ENCODE assay signal across 24 cellular contexts in the genomic region with DNA sequence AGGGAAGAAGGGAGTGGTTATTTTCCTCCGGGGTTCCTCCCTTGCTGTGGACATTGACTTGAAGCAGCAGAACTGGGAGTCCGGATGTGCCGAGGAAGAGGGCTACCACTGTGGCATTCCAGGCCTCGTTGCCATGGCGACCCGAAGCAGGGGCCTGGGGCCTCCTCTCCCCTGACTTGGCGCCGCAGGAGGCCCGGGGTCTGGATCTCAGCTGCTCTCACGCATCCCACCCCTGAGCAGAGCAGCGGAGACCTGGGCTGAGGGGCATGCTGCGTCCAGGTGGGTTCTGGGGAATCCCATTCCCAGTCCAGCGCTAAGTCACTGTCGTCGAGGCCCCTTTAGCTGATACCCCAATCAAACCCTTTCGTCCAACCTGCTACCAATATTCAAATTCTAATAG.
A peak's percentile ranks its signal among the peaks of the same experiment; 100 is the strongest.
DNase-seq lines count a peak whose midpoint lies in the region; ATAC-seq, FAIRE-seq and TF ChIP-seq lines count a peak whose summit lies in the region.
"Had no signal": no experiment of that assay in that cellular context is flagged by ENCODE, and none has a peak within 500 bp of the region (broad histone marks: within the 10 kb centered on the region; RNA-seq: fewer than 3 reads in every experiment).

No MANE protein-coding gene starts in this region.

- H3K9me1 ChIP-seq in K562 (ENCODE audit: control insufficient read depth, insufficient read depth, low read length): no peaks in the 10 kb centered on the region

- H3K14ac ChIP-seq in neuronal stem cell (ENCODE audit: low read length): no peak overlapping the region

- no peaks in the 10 kb centered on the region for H3K79me2 ChIP-seq in K562 (ENCODE audit: control insufficient read depth, insufficient read depth, low read length)

- ATAC-seq in K562 (no peak), GM19324 (IDR thresholded peaks at IDR 0.05; ENCODE audit: low FRiP score, unreplicated experiment) (no peak), heart left ventricle (no peak), Right ventricle myocardium superior (ENCODE audit: poor library complexity) (no peak)
- ATAC-seq: activated T-cell treated with anti-CD3 and anti-CD28 coated beads, Interleukin-2, amount 50 U/mL, for 72 hours; T-cell had no signal

- POLR2A ChIA-PET in K562 (lab: Yijun Ruan, JAX): no interaction called here

- WGBS in K562 (ENCODE audit: insufficient coverage, low coverage, missing lambda C conversion rate): 0% methylated on average over 10 of the region's 16 CpGs
- no CpG with 5 or more reads among the region's 16 CpGs for WGBS in neuronal stem cell (ENCODE audit: extremely low coverage in 2 of 2, insufficient read length in 2 of 2, insufficient replicate concordance in 1 of 2), 2 donors
- WGBS in heart left ventricle, 4 donors: 55 to 66% (median 62%) methylated on average over 16 of the region's 16 CpGs

- peak overlapping the region; percentile 20 for H3K18ac ChIP-seq in neuronal stem cell (ENCODE audit: low read length)

- H4K91ac ChIP-seq in neuronal stem cell (ENCODE audit: low read depth, low read length, poor library complexity): no peak overlapping the region

- CTCF ChIA-PET in K562 (lab: Yijun Ruan, JAX; ENCODE audit: low intra/inter-chr PET ratio): no interaction called here

- DNase-seq in ELF-1 (ENCODE audit: low read depth, low spot score): peak; percentile 90
- DNase-seq in K562 (ENCODE audit: extremely low read depth in 1 of 4, low spot score in 3 of 4): no peak
- DNase-seq in iPS-NIHi11 (ENCODE audit: low spot score): peak; percentile 90
- peak; percentile 54 for DNase-seq in neuronal stem cell (ENCODE audit: low spot score)
- no peak for DNase-seq in heart left ventricle
- no peak for DNase-seq in Right ventricle myocardium superior
- no peak for DNase-seq in middle frontal gyrus (ENCODE audit: extremely low spot score, low spot score)
- DNase-seq: activated naive CD4-positive, alpha-beta T cell treated with anti-CD3 and anti-CD28 coated beads for 36 hours; activated T-cell treated with anti-CD3 and anti-CD28 coated beads, Interleukin-2, amount 50 U/mL, for 72 hours; amygdala; Caco-2; KG1; NCI-H1930; NCI-H226; ovary; right lobe of liver; stimulated activated CD8-positive, alpha-beta memory T cell treated with anti-CD3 and anti-CD28 coated beads, Interleukin-4, amount 100 ng/mL, for 48 hours; T-cell had no signal

- no peak overlapping the region for H2BK15ac ChIP-seq in neuronal stem cell (ENCODE audit: low read length)

- no peak overlapping the region for H2BK12ac ChIP-seq in neuronal stem cell (ENCODE audit: low read length)

- no peak overlapping the region for H2AK5ac ChIP-seq in neuronal stem cell (ENCODE audit: low read depth, low read length)

- H3K27ac ChIP-seq in K562 (ENCODE audit: extremely low read depth, low read depth, low read length) (no peak overlapping the region), neuronal stem cell (replicated peaks; ENCODE audit: low read length) (no peak overlapping the region), heart left ventricle (no peak overlapping the region)
- H3K27ac ChIP-seq: BLaER1 treated with 17β-estradiol and CSF1 and Interleukin-3, amounts not matched to agents 10 nM and 100 nM; coronary artery; ovary; right lobe of liver had no signal

- H3K9ac ChIP-seq in K562 (ENCODE audit: insufficient read depth in 1 of 2, low read depth in 2 of 2, low read length in 2 of 2) (no peak overlapping the region; a peak in 1 of 4 replicates), neuronal stem cell (ENCODE audit: low read depth, low read length, poor library complexity) (no peak overlapping the region)
- H3K9ac ChIP-seq: BLaER1 treated with 17β-estradiol and CSF1 and Interleukin-3, amounts not matched to agents 10 nM and 100 nM had no signal

- H3K4ac ChIP-seq in neuronal stem cell (ENCODE audit: low read length): no peak overlapping the region

- H2AFZ ChIP-seq in K562 (ENCODE audit: low read depth, low read length) (no peak overlapping the region), neuronal stem cell (ENCODE audit: low read length) (peak overlapping the region; percentile 68)

- no peak overlapping the region for H2BK120ac ChIP-seq in neuronal stem cell (ENCODE audit: low read depth, low read length)

- no peak overlapping the region for H2BK5ac ChIP-seq in neuronal stem cell (ENCODE audit: low read length)

- TF ChIP-seq POLR2A in K562 (conservative IDR thresholded peaks at IDR 0.05) (no peak), heart left ventricle (IDR thresholded peaks at IDR 0.05) (no peak)

- H3K36me3 ChIP-seq in K562 (ENCODE audit: control insufficient read depth, insufficient read depth, low read length) (no peaks in the 10 kb centered on the region), neuronal stem cell (replicated peaks in 1 of 2; ENCODE audit: control insufficient read depth in 2 of 2, insufficient read depth in 2 of 2, low read length in 2 of 2) (no peaks in the 10 kb centered on the region), heart left ventricle (no peaks in the 10 kb centered on the region)
- H3K36me3 ChIP-seq: ovary, right lobe of liver had no signal

- H3K9me3 ChIP-seq in K562 (replicated peaks; ENCODE audit: control insufficient read depth, insufficient read depth, low read depth, low read length): no peaks in the 10 kb centered on the region
- H3K9me3 ChIP-seq in neuronal stem cell (replicated peaks in 1 of 2; ENCODE audit: control insufficient read depth in 2 of 2, insufficient read depth in 1 of 2, low read depth in 1 of 2, low read length in 2 of 2): no peaks in the 10 kb centered on the region
- no peaks in the 10 kb centered on the region for H3K9me3 ChIP-seq in heart left ventricle
- H3K9me3 ChIP-seq: BLaER1 treated with 17β-estradiol and CSF1 and Interleukin-3, amounts not matched to agents 10 nM and 100 nM; Caco-2; HAP-1; ovary; right lobe of liver had no signal

- H3K4me3 ChIP-seq in K562 (no peak overlapping the region), neuronal stem cell (ENCODE audit: low read length in 2 of 2) (no peak overlapping the region), heart left ventricle (no peak overlapping the region)
- H3K4me3 ChIP-seq: BLaER1 treated with 17β-estradiol and CSF1 and Interleukin-3, amounts not matched to agents 10 nM and 100 nM; coronary artery; HAP-1; ovary; right lobe of liver had no signal

- H3K27me3 ChIP-seq in K562 (ENCODE audit: control insufficient read depth in 2 of 2, insufficient read depth in 2 of 2, low read length in 2 of 2) (peaks cover 0 to 6% of the 10 kb centered on the region in 2 experiments; a peak in 3 of 5 replicates), neuronal stem cell (ENCODE audit: control insufficient read depth in 3 of 3, insufficient read depth in 3 of 3, low read depth in 1 of 3, low read length in 3 of 3) (no peaks in the 10 kb centered on the region), heart left ventricle (peaks cover 0 to 4% (median 0%) of the 10 kb centered on the region in 9 donors)
- H3K27me3 ChIP-seq: BLaER1 treated with 17β-estradiol and CSF1 and Interleukin-3, amounts not matched to agents 10 nM and 100 nM; ovary; right lobe of liver had no signal

- H4K20me1 ChIP-seq in K562 (replicated peaks; ENCODE audit: control insufficient read depth, insufficient read depth, low read length): no peaks in the 10 kb centered on the region
- H4K20me1 ChIP-seq: BLaER1 treated with 17β-estradiol and CSF1 and Interleukin-3, amounts not matched to agents 10 nM and 100 nM had no signal

- no peak for TF ChIP-seq RAD21 in K562 (CRISPR knock-in tag; conservative IDR thresholded peaks at IDR 0.05 in 1 of 2, IDR thresholded peaks at IDR 0.05 in 1 of 2)

- intact Hi-C loops in K562 (cut with micrococcal nuclease): no loop called here
- intact Hi-C loops in heart left ventricle (cut with DNase I): no loop called here
- intact Hi-C loops in Right ventricle myocardium superior (cut with DNase I): no loop called here

- in situ Hi-C loops in K562 (cut with MboI): no loop called here

- H3K79me1 ChIP-seq in neuronal stem cell (ENCODE audit: low read depth, low read length): no peaks in the 10 kb centered on the region

- no peak overlapping the region for H4K8ac ChIP-seq in neuronal stem cell (ENCODE audit: low read depth, low read length)

- TF ChIP-seq EP300 in K562 (IDR thresholded peaks at IDR 0.05; ENCODE audit: low read length): no peak

- TF ChIP-seq CTCF in K562 (IDR thresholded peaks at IDR 0.05 in 2 of 3, conservative IDR thresholded peaks at IDR 0.05 in 1 of 3; ENCODE audit: insufficient read depth in 2 of 3, low read depth in 1 of 3, low read length in 3 of 3) (no peak), heart left ventricle (IDR thresholded peaks at IDR 0.05) (no peak)

- no TSS peak for BruUV-seq in K562 (replicated peaks; lab: Mats Ljungman, UMichigan)

- H3K4me2 ChIP-seq in K562 (ENCODE audit: insufficient read depth, low read length) (no peak overlapping the region), neuronal stem cell (ENCODE audit: insufficient read depth, low read length, poor library complexity, severe bottlenecking) (peak overlapping the region; percentile 11)
- H3K4me2 ChIP-seq: BLaER1 treated with 17β-estradiol and CSF1 and Interleukin-3, amounts not matched to agents 10 nM and 100 nM had no signal

- peaks cover 0 to 3% of the 10 kb centered on the region in 2 experiments; a peak in 1 of 5 replicates for H3K4me1 ChIP-seq in K562 (replicated peaks in 1 of 2; ENCODE audit: control insufficient read depth in 2 of 2, insufficient read depth in 2 of 2, low read length in 2 of 2)
- H3K4me1 ChIP-seq in neuronal stem cell (ENCODE audit: control insufficient read depth in 2 of 2, insufficient read depth in 1 of 2, low read depth in 1 of 2, low read length in 2 of 2): peaks cover 4 to 12% of the 10 kb centered on the region in 2 donors
- H3K4me1 ChIP-seq in heart left ventricle: no peaks in the 10 kb centered on the region
- H3K4me1 ChIP-seq: Caco-2, HAP-1, right lobe of liver had no signal

- no peak overlapping the region for H3K23ac ChIP-seq in neuronal stem cell (ENCODE audit: low read depth, low read length, poor library complexity)

- FAIRE-seq in K562 (lab: Jason Lieb, UNC): no peak
- FAIRE-seq: bronchial epithelial cell, endometrium had no signal

TF ChIP-seq in K562, 482 proteins besides CTCF, POLR2A, EP300 and RAD21 (continues in another document):
- TF ChIP-seq, protein P1, sequence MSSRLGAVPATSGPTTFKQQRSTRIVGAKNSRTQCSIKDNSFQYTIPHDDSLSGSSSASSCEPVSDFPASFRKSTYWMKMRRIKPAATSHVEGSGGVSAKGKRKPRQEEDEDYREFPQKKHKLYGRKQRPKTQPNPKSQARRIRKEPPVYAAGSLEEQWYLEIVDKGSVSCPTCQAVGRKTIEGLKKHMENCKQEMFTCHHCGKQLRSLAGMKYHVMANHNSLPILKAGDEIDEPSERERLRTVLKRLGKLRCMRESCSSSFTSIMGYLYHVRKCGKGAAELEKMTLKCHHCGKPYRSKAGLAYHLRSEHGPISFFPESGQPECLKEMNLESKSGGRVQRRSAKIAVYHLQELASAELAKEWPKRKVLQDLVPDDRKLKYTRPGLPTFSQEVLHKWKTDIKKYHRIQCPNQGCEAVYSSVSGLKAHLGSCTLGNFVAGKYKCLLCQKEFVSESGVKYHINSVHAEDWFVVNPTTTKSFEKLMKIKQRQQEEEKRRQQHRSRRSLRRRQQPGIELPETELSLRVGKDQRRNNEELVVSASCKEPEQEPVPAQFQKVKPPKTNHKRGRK (tag; IDR thresholded peaks at IDR 0.05): no peak
- TF ChIP-seq RBM15 (IDR thresholded peaks at IDR 0.05; ENCODE audit: insufficient read depth, low read length) (no peak), PTRF (tag; IDR thresholded peaks at IDR 0.05) (no peak), RFX1 (IDR thresholded peaks at IDR 0.05) (peak; percentile 61)

Comparison
In these comparisons a context has a peak if more than half of its experiments do, and no peak if none do; other contexts are left out.
1. DNase-seq: peak in ELF-1 (single experiment), iPS-NIHi11 (single experiment) and neuronal stem cell (single experiment); none in K562 (0 of 4), heart left ventricle (0 of 5), Right ventricle myocardium superior (single experiment) and middle frontal gyrus (single experiment).